In genomic region chr22:38412435-38413084, GRCh38 we compare ENCODE assay signal across 8 cellular contexts. TPM values are rescaled to one million over a fixed set of nuclear protein-coding genes. Genes with fewer than 3 reads are reported as not detected.
DNase-seq lines count a peak whose midpoint lies in the region; ATAC-seq and TF ChIP-seq lines count a peak whose summit lies in the region.

No MANE protein-coding gene starts in this region.

- no peak overlapping the region for H3K4me3 Mint-ChIP-seq in activated CD4-positive, alpha-beta memory T cell treated with anti-CD3 and anti-CD28 coated beads, Interleukin-2, amount 10 ng/mL, durations not matched to agents 7 days and 5 days

- H3K27ac ChIP-seq in neutrophil, result no peak overlapping the region

- H3K36me3 ChIP-seq in neutrophil, result no peaks in the 10 kb centered on the region

- H3K27me3 ChIP-seq in neutrophil, result peaks cover 9% of the 10 kb centered on the region

- H3K27ac Mint-ChIP-seq in activated CD4-positive, alpha-beta memory T cell treated with anti-CD3 and anti-CD28 coated beads, Interleukin-2, amount 10 ng/mL, durations not matched to agents 7 days and 5 days, result no peak overlapping the region

- no peak for ATAC-seq in HG02678 (IDR thresholded peaks at IDR 0.05; ENCODE audit: unreplicated experiment)

- POLR2A ChIA-PET in activated CD4-positive, alpha-beta memory T cell treated with anti-CD3 and anti-CD28 coated beads, Interleukin-2, amount 10 ng/mL, durations not matched to agents 7 days and 5 days (lab: Charles Lee), result no interaction called here

- H3K4me1 ChIP-seq in neutrophil (ENCODE audit: control insufficient read depth in 1 of 2, insufficient read depth in 1 of 2, low read depth in 1 of 2, low read length in 1 of 2), result peaks cover 5 to 7% of the 10 kb centered on the region in 2 experiments

- no peak for TF ChIP-seq POLR2A in erythroblast (IDR thresholded peaks at IDR 0.05; ENCODE audit: low read length)

- no peaks in the 10 kb centered on the region for H3K9me3 ChIP-seq in neutrophil

- peak; percentile 80 for DNase-seq in NCI-H2171 (lab: John Stamatoyannopoulos, UW)
- DNase-seq in NCI-H2171 treated with DMSO at 0.1 percent for 48 hours (lab: John Stamatoyannopoulos, UW), result no peak
- peak; percentile 43 for DNase-seq in activated CD4-positive, alpha-beta memory T cell treated with anti-CD3 and anti-CD28 coated beads, Interleukin-2, amount 10 ng/mL, durations not matched to agents 7 days and 5 days
- DNase-seq in erythroblast (lab: John Stamatoyannopoulos, UW), result peak; percentile 30 to 49
- no peak for DNase-seq in NCI-H774 (lab: John Stamatoyannopoulos, UW)
- no peak for DNase-seq in NCI-H1092 treated with DMSO at 0.1 percent for 48 hours (lab: John Stamatoyannopoulos, UW)

- peak; percentile 56 for TF ChIP-seq CTCF in neutrophil (IDR thresholded peaks at IDR 0.05)

- H3K4me3 ChIP-seq in neutrophil (ENCODE audit: low read depth in 1 of 2, low read length in 1 of 2), result no peak overlapping the region

- CTCF ChIA-PET in activated CD4-positive, alpha-beta memory T cell treated with anti-CD3 and anti-CD28 coated beads, Interleukin-2, amount 10 ng/mL, durations not matched to agents 7 days and 5 days (lab: Charles Lee), result interaction anchor here (0.7 to 1.2 kb wide), 4 partner anchors 32 to 254 kb away, joined by 3 read pairs; no protein-coding TSS in a partner anchor

- peaks cover 4% of the 10 kb centered on the region for H3K27me3 Mint-ChIP-seq in activated CD4-positive, alpha-beta memory T cell treated with anti-CD3 and anti-CD28 coated beads, Interleukin-2, amount 10 ng/mL, durations not matched to agents 7 days and 5 days

- no peaks in the 10 kb centered on the region for H3K36me3 Mint-ChIP-seq in activated CD4-positive, alpha-beta memory T cell treated with anti-CD3 and anti-CD28 coated beads, Interleukin-2, amount 10 ng/mL, durations not matched to agents 7 days and 5 days (ENCODE audit: low read depth)

- H3K9me3 Mint-ChIP-seq in activated CD4-positive, alpha-beta memory T cell treated with anti-CD3 and anti-CD28 coated beads, Interleukin-2, amount 10 ng/mL, durations not matched to agents 7 days and 5 days, result no peaks in the 10 kb centered on the region

- peaks cover 4% of the 10 kb centered on the region for H3K4me1 Mint-ChIP-seq in activated CD4-positive, alpha-beta memory T cell treated with anti-CD3 and anti-CD28 coated beads, Interleukin-2, amount 10 ng/mL, durations not matched to agents 7 days and 5 days

RNA-seq across cellular contexts. Expression of gene KCNJ4, which starts 42.4 kb away (rescaled TPM):
- total RNA-seq in activated CD4-positive, alpha-beta memory T cell treated with anti-CD3 and anti-CD28 coated beads, Interleukin-2, amount 10 ng/mL, durations not matched to agents 7 days and 5 days, result not detected

RNA-seq across cellular contexts. Expression of gene KDELR3, which starts 55.3 kb away (rescaled TPM):
- total RNA-seq in activated CD4-positive, alpha-beta memory T cell treated with anti-CD3 and anti-CD28 coated beads, Interleukin-2, amount 10 ng/mL, durations not matched to agents 7 days and 5 days, result under 1 TPM; 0.75 to 0.88 TPM

Comparison
In these comparisons a context has a peak if more than half of its experiments do, and no peak if none do; other contexts are left out.
1. DNase-seq: peak in NCI-H2171 (single experiment), activated CD4-positive, alpha-beta memory T cell treated with anti-CD3 and anti-CD28 coated beads, Interleukin-2, amount 10 ng/mL, durations not matched to agents 7 days and 5 days (single experiment) and erythroblast (2 of 2); none in NCI-H2171 treated with DMSO at 0.1 percent for 48 hours (single experiment), NCI-H774 (single experiment) and NCI-H1092 treated with DMSO at 0.1 percent for 48 hours (single experiment).